8 cellular contexts compared by ENCODE assay signal in the genomic region with DNA sequence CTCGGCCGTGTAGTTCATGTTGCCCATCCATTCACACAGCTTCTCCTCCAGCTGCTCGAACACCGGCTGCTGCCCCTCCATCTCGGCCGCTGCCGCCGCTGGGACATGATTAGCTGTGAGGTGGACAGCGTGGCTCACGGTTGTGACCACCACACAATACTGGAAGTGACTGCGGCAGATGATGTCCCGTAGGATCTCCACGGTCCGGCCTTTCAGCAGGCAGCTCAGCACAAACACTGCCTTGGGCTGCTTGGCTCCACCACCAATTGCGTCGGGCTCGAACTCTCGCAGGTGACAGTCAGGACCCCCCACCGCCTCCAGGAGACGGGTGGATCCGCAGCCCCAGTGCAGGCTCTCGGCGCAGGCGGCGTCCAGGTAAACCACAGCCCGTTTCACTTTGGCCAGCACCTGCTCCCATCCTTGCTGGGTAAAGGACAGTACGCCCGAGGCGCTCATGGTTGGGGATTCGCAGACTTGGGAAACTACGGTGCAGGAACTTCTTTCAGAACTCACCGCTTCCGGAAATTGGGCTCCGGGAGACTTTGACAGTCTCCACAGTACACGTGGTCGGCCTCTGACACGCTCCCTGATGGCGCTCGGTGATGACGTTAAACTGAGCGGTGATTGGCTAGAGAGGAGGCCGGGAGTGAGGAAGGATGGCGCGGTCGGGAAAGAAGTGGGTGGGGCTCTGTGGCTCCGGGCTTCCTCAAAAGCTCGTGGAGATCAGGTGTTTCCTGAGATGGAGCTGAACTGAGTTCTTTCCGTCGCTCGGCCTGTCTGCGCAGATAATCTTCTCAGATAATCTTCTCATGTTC. TPM values are rescaled to one million over a fixed set of nuclear protein-coding genes. Genes with fewer than 3 reads are reported as not detected.
DNase-seq lines count a peak whose midpoint lies in the region; ATAC-seq and TF ChIP-seq lines count a peak whose summit lies in the region.

SCFD2 (minus strand) TSS at position 576 of the 815 bp plus-strand sequence.

- H3K36me3 ChIP-seq in ACC112 (ENCODE audit: insufficient read depth, low read length) = no peaks in the 10 kb centered on the region
- H3K36me3 ChIP-seq in mammary epithelial cell (ENCODE audit: insufficient read depth, low read length) = no peaks in the 10 kb centered on the region
- no peaks in the 10 kb centered on the region for H3K36me3 ChIP-seq in iPS-20b (ENCODE audit: insufficient read depth, low read depth, low read length)

- intact Hi-C loops in mammary epithelial cell (cut with micrococcal nuclease) = no loop called here

- WGBS in mammary epithelial cell (ENCODE audit: low coverage, missing lambda C conversion rate) = 3% methylated on average over 44 of the region's 51 CpGs

- H3K4me2 ChIP-seq in mammary epithelial cell (ENCODE audit: insufficient read depth, low read depth, low read length) = peak within 1 kb of the TSS; percentile 92

- CTCF ChIA-PET in mammary epithelial cell (lab: Charles Lee; ENCODE audit: low non-redundant PET) = interaction anchor here (0.6 kb wide), 1 partner anchor 548 kb away, joined by 11 read pairs; no protein-coding TSS in a partner anchor

- H4K20me1 ChIP-seq in mammary epithelial cell (ENCODE audit: insufficient read depth, low read length) = no peaks in the 10 kb centered on the region

- H2AFZ ChIP-seq in ACC112 (ENCODE audit: low read length, unreplicated experiment) (peak within 1 kb of the TSS; percentile 99), mammary epithelial cell (ENCODE audit: low read depth, low read length) (peak within 1 kb of the TSS; percentile 93)

- H3K4me3 ChIP-seq in ACC112 (ENCODE audit: low read depth, low read length) (peak within 1 kb of the TSS; percentile 93), mammary epithelial cell (replicated peaks in 1 of 3; ENCODE audit: insufficient read depth in 1 of 3, low read depth in 2 of 3, low read length in 3 of 3) (peak within 1 kb of the TSS; percentile 68 to 94 (median 87)), iPS-20b (ENCODE audit: low read length) (peak within 1 kb of the TSS; percentile 95), skin epidermis (peak within 1 kb of the TSS; percentile 65 to 100 (median 98))

- H3K27me3 ChIP-seq in ACC112 (ENCODE audit: insufficient read depth, low read length) (no peaks in the 10 kb centered on the region), mammary epithelial cell (ENCODE audit: insufficient read depth, low read length) (no peaks in the 10 kb centered on the region), iPS-20b (ENCODE audit: insufficient read depth, low read length) (peaks cover 34% of the 10 kb centered on the region)

- H3K9ac ChIP-seq in mammary epithelial cell (ENCODE audit: insufficient read depth, low read length) (peak within 1 kb of the TSS; percentile 45), iPS-20b (ENCODE audit: low read depth, low read length) (peak within 1 kb of the TSS; percentile 51; the same call in 1 of the 2 replicates)

- H3K79me2 ChIP-seq in ACC112 (ENCODE audit: control insufficient read depth, insufficient read depth, low read length, unreplicated experiment) = peaks cover 34% of the 10 kb centered on the region
- peaks cover 48% of the 10 kb centered on the region for H3K79me2 ChIP-seq in mammary epithelial cell (ENCODE audit: insufficient read depth, low read length)

- TSS peak; percentile 37 for BruUV-seq in mammary epithelial cell (replicated peaks; lab: Mats Ljungman, UMichigan)

- H3K9me3 ChIP-seq in mammary epithelial cell (replicated peaks; ENCODE audit: insufficient read depth, low read length) (no peaks in the 10 kb centered on the region), iPS-20b (ENCODE audit: insufficient read depth, low read depth, low read length) (no peaks in the 10 kb centered on the region)

- peak; percentile 94 for ATAC-seq in GM18870 (IDR thresholded peaks at IDR 0.05; ENCODE audit: unreplicated experiment)
- ATAC-seq in HG03135 (IDR thresholded peaks at IDR 0.05; ENCODE audit: unreplicated experiment) = peak; percentile 95

- TF ChIP-seq CTCF in VCaP (conservative IDR thresholded peaks at IDR 0.05) (no peak), mammary epithelial cell (conservative IDR thresholded peaks at IDR 0.05 in 1 of 2, IDR thresholded peaks at IDR 0.05 in 1 of 2; ENCODE audit: extremely low read depth in 1 of 2, insufficient read depth in 1 of 2, low read depth in 1 of 2, low read length in 2 of 2) (no peak)

- H3K27ac ChIP-seq in ACC112 (ENCODE audit: low read depth, low read length) (peak within 1 kb of the TSS; percentile 3; the same call in 1 of the 2 replicates), VCaP (peak within 1 kb of the TSS; percentile 71), mammary epithelial cell (ENCODE audit: insufficient read depth, low read depth, low read length) (no peak within 1 kb of the TSS), iPS-20b (ENCODE audit: low read length) (no peak within 1 kb of the TSS), skin epidermis (peak within 1 kb of the TSS in 19 of 21 experiments; percentile 26 to 84 (median 74))

- dilution Hi-C loops in mammary epithelial cell (cut with HindIII; ENCODE audit: low sequenced_read_pairs) = no loop called here

- DNase-seq in NCI-H2196 treated with DMSO at 0.1 percent for 48 hours (lab: John Stamatoyannopoulos, UW; ENCODE audit: unreplicated experiment) (peak; percentile 67), mammary epithelial cell (peak; percentile 98)

- in situ Hi-C loops in mammary epithelial cell (cut with MboI; ENCODE audit: low sequenced_read_pairs in 2 of 2) = loop anchor here in 1 of 2 donors (25.0 kb wide), 1 partner anchor 153 kb away; no protein-coding TSS in a partner anchor

- peaks cover 23% of the 10 kb centered on the region for H3K4me1 ChIP-seq in ACC112 (ENCODE audit: control insufficient read depth, insufficient read depth, low read length, unreplicated experiment)
- peaks cover 4% of the 10 kb centered on the region for H3K4me1 ChIP-seq in mammary epithelial cell (ENCODE audit: insufficient read depth, low read length)
- H3K4me1 ChIP-seq in iPS-20b (ENCODE audit: insufficient read depth, low read length) = peaks cover 4% of the 10 kb centered on the region; the same call in 1 of the 2 replicates

RNA-seq across cellular contexts. Expression of gene SCFD2, which starts in this region (rescaled TPM):
- 10 to 100 TPM; 14.4 to 21.5 TPM for total RNA-seq in mammary epithelial cell
- polyA plus RNA-seq in mammary epithelial cell = 16.2 TPM
- 33.6 TPM for polyA minus RNA-seq in mammary epithelial cell

Comparison
In these comparisons a context has a peak if more than half of its experiments do, and no peak if none do; other contexts are left out.
1. H3K27ac ChIP-seq: peak in ACC112 (single experiment), VCaP (single experiment) and skin epidermis (19 of 21); none in mammary epithelial cell (single experiment) and iPS-20b (single experiment).
2. Peak in every context shown above with its lines, with median percentiles within 50 percentile points of each other: H3K4me3 ChIP-seq.